ENCODE assay signal across 26 cellular contexts in the genomic region with DNA sequence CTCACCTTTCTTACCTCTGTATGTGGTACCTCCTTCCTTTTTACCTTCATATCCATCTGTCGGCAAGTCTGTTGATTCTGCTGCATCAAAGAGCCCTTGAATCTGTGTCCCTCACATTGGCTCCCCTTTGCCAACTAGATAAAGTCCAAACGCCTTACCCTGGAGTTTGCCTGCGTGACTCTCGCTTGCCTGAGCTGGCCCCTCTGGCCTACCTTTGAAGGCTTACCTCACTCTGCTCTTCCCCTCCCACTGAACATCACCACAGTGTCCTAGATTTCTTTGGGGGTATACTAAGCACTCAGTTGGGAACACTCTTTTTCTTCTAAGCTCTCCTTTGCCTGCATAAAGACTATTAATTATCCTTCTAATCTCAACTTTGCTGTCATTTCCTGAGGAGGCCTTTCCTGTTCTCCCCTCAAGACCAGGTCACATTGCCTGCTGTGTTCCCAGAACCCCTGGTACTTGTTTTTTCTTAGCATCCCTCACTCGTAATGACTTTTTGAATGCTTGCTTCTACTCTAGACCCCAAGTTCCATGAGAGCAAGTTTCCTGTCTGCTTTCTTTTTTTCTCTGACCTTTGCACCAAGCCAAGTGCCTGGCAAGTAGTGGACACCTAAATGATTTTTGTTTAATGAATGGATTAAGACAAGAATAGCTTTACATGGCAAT.
DNase-seq lines count a peak whose midpoint lies in the region; ATAC-seq and TF ChIP-seq lines count a peak whose summit lies in the region.
"Had no signal": no experiment of that assay in that cellular context is flagged by ENCODE, and none has a peak within 500 bp of the region (broad histone marks: within the 10 kb centered on the region; RNA-seq: fewer than 3 reads in every experiment).

No MANE protein-coding gene starts in this region.

- peaks cover 8% of the 10 kb centered on the region for H3K4me1 Mint-ChIP-seq in activated CD8-positive, alpha-beta T cell treated with anti-CD3 and anti-CD28 coated beads, Interleukin-2, amount 10 ng/mL, durations not matched to agents 7 days and 5 days (ENCODE audit: low read depth)
- peaks cover 2% of the 10 kb centered on the region for H3K4me1 Mint-ChIP-seq in activated CD8-positive, alpha-beta T cell treated with anti-CD3 and anti-CD28 coated beads for 36 hours (ENCODE audit: low read depth)
- H3K4me1 Mint-ChIP-seq in activated T-helper 17 cell treated with anti-CD3 and anti-CD28 coated beads, Interleukin-2, amount 50 U/mL, for 72 hours, result no peaks in the 10 kb centered on the region
- peaks cover 18% of the 10 kb centered on the region for H3K4me1 Mint-ChIP-seq in progenitor cell of endocrine pancreas (ENCODE audit: low read depth)
- H3K4me1 Mint-ChIP-seq in CD14-positive monocyte, result peaks cover 10% of the 10 kb centered on the region
- H3K4me1 Mint-ChIP-seq: stimulated activated memory B cell treated with anti-CD40 and anti-IgM and Interleukin-4, amounts not matched to agents 10 μg/mL and 1 μg/mL and 100 μg/mL, for 72 hours had no signal

- TF ChIP-seq CTCF in activated CD8-positive, alpha-beta T cell treated with anti-CD3 and anti-CD28 coated beads for 36 hours (IDR thresholded peaks at IDR 0.05), result no peak
- no peak for TF ChIP-seq CTCF in progenitor cell of endocrine pancreas (IDR thresholded peaks at IDR 0.05; ENCODE audit: unreplicated experiment)
- no peak for TF ChIP-seq CTCF in psoas muscle (IDR thresholded peaks at IDR 0.05)
- TF ChIP-seq CTCF in CD14-positive monocyte (IDR thresholded peaks at IDR 0.05), result no peak

- no peaks in the 10 kb centered on the region for H3K9me3 ChIP-seq in psoas muscle
- H3K9me3 ChIP-seq: SJSA1, transverse colon had no signal

- H3K4me1 ChIP-seq in psoas muscle, result peaks cover 3% of the 10 kb centered on the region
- H3K4me1 ChIP-seq: SJSA1 had no signal

- peak overlapping the region; percentile 28 for H3K27ac Mint-ChIP-seq in activated CD8-positive, alpha-beta T cell treated with anti-CD3 and anti-CD28 coated beads, Interleukin-2, amount 10 ng/mL, durations not matched to agents 7 days and 5 days
- H3K27ac Mint-ChIP-seq in activated CD8-positive, alpha-beta T cell treated with anti-CD3 and anti-CD28 coated beads for 36 hours, result no peak overlapping the region
- peak overlapping the region; percentile 52 for H3K27ac Mint-ChIP-seq in activated T-helper 17 cell treated with anti-CD3 and anti-CD28 coated beads, Interleukin-2, amount 50 U/mL, for 72 hours
- H3K27ac Mint-ChIP-seq in progenitor cell of endocrine pancreas, result peak overlapping the region; percentile 18
- H3K27ac Mint-ChIP-seq in CD14-positive monocyte, result peak overlapping the region in 1 of 7 donors; percentile 49
- H3K27ac Mint-ChIP-seq: activated naive CD4-positive, alpha-beta T cell treated with anti-CD3 and anti-CD28 coated beads, Interleukin-2, amount 10 ng/mL, durations not matched to agents 7 days and 5 days; natural killer cell; stimulated activated memory B cell treated with anti-CD40 and anti-IgM and Interleukin-4, amounts not matched to agents 10 μg/mL and 1 μg/mL and 100 μg/mL, for 72 hours had no signal

- POLR2A ChIA-PET in activated CD8-positive, alpha-beta T cell treated with anti-CD3 and anti-CD28 coated beads, Interleukin-2, amount 10 ng/mL, durations not matched to agents 7 days and 5 days (lab: Charles Lee), result no interaction called here
- POLR2A ChIA-PET in activated CD8-positive, alpha-beta T cell treated with anti-CD3 and anti-CD28 coated beads for 36 hours (lab: Charles Lee), result no interaction called here

- H3K27ac ChIP-seq in psoas muscle, result no peak overlapping the region
- H3K27ac ChIP-seq: brain microvascular endothelial cell, SJSA1, transverse colon had no signal

- CTCF ChIA-PET in activated CD8-positive, alpha-beta T cell treated with anti-CD3 and anti-CD28 coated beads, Interleukin-2, amount 10 ng/mL, durations not matched to agents 7 days and 5 days (lab: Charles Lee), result no interaction called here
- CTCF ChIA-PET in activated CD8-positive, alpha-beta T cell treated with anti-CD3 and anti-CD28 coated beads for 36 hours (lab: Charles Lee), result interaction anchor here (0.7 kb wide), 1 partner anchor 17 kb away, joined by 3 read pairs; no protein-coding TSS in a partner anchor

- peaks cover 2 to 65% of the 10 kb centered on the region in 2 donors for H3K36me3 ChIP-seq in psoas muscle (ENCODE audit: insufficient read depth in 1 of 2, low read depth in 1 of 2)

- no peak overlapping the region for H3K4me3 ChIP-seq in psoas muscle
- H3K4me3 ChIP-seq: SJSA1, transverse colon had no signal

- peaks cover 23% of the 10 kb centered on the region for H3K36me3 Mint-ChIP-seq in activated CD8-positive, alpha-beta T cell treated with anti-CD3 and anti-CD28 coated beads, Interleukin-2, amount 10 ng/mL, durations not matched to agents 7 days and 5 days (ENCODE audit: low read depth)
- H3K36me3 Mint-ChIP-seq in activated CD8-positive, alpha-beta T cell treated with anti-CD3 and anti-CD28 coated beads for 36 hours (ENCODE audit: low read depth), result peaks cover 28% of the 10 kb centered on the region
- peaks cover 77% of the 10 kb centered on the region for H3K36me3 Mint-ChIP-seq in activated T-helper 17 cell treated with anti-CD3 and anti-CD28 coated beads, Interleukin-2, amount 50 U/mL, for 72 hours (ENCODE audit: low read depth)
- H3K36me3 Mint-ChIP-seq in progenitor cell of endocrine pancreas (ENCODE audit: insufficient read depth) (peaks cover 16% of the 10 kb centered on the region), CD14-positive monocyte (peaks cover 57 to 63% of the 10 kb centered on the region in 2 donors)

- 83 to 93% (median 84%) methylated on average over 5 of the region's 5 CpGs for WGBS in psoas muscle, 3 donors

- no peaks in the 10 kb centered on the region for H3K27me3 Mint-ChIP-seq in activated CD8-positive, alpha-beta T cell treated with anti-CD3 and anti-CD28 coated beads, Interleukin-2, amount 10 ng/mL, durations not matched to agents 7 days and 5 days (ENCODE audit: low read depth)
- H3K27me3 Mint-ChIP-seq in activated CD8-positive, alpha-beta T cell treated with anti-CD3 and anti-CD28 coated beads for 36 hours, result no peaks in the 10 kb centered on the region
- no peaks in the 10 kb centered on the region for H3K27me3 Mint-ChIP-seq in activated T-helper 17 cell treated with anti-CD3 and anti-CD28 coated beads, Interleukin-2, amount 50 U/mL, for 72 hours
- H3K27me3 Mint-ChIP-seq in progenitor cell of endocrine pancreas, result no peaks in the 10 kb centered on the region
- peaks cover 0 to 7% (median 0%) of the 10 kb centered on the region in 3 donors for H3K27me3 Mint-ChIP-seq in CD14-positive monocyte (ENCODE audit: low read depth in 3 of 3)
- H3K27me3 Mint-ChIP-seq: activated naive CD4-positive, alpha-beta T cell treated with anti-CD3 and anti-CD28 coated beads, Interleukin-2, amount 10 ng/mL, durations not matched to agents 7 days and 5 days; stimulated activated memory B cell treated with anti-CD40 and anti-IgM and Interleukin-4, amounts not matched to agents 10 μg/mL and 1 μg/mL and 100 μg/mL, for 72 hours had no signal

- no peak overlapping the region for H3K4me3 Mint-ChIP-seq in activated CD8-positive, alpha-beta T cell treated with anti-CD3 and anti-CD28 coated beads, Interleukin-2, amount 10 ng/mL, durations not matched to agents 7 days and 5 days
- H3K4me3 Mint-ChIP-seq in activated CD8-positive, alpha-beta T cell treated with anti-CD3 and anti-CD28 coated beads for 36 hours, result no peak overlapping the region
- H3K4me3 Mint-ChIP-seq in activated T-helper 17 cell treated with anti-CD3 and anti-CD28 coated beads, Interleukin-2, amount 50 U/mL, for 72 hours, result no peak overlapping the region
- H3K4me3 Mint-ChIP-seq in progenitor cell of endocrine pancreas (ENCODE audit: low read depth), result no peak overlapping the region
- H3K4me3 Mint-ChIP-seq in CD14-positive monocyte, result no peak overlapping the region
- H3K4me3 Mint-ChIP-seq: activated naive CD4-positive, alpha-beta T cell treated with anti-CD3 and anti-CD28 coated beads, Interleukin-2, amount 10 ng/mL, durations not matched to agents 7 days and 5 days; immature natural killer cell; natural killer cell; stimulated activated memory B cell treated with anti-CD40 and anti-IgM and Interleukin-4, amounts not matched to agents 10 μg/mL and 1 μg/mL and 100 μg/mL, for 72 hours had no signal

- no peak for ATAC-seq in activated CD8-positive, alpha-beta T cell treated with anti-CD3 and anti-CD28 coated beads, Interleukin-2, amount 10 ng/mL, durations not matched to agents 7 days and 5 days
- no peak for ATAC-seq in activated CD8-positive, alpha-beta T cell treated with anti-CD3 and anti-CD28 coated beads for 36 hours
- ATAC-seq in activated T-helper 17 cell treated with anti-CD3 and anti-CD28 coated beads, Interleukin-2, amount 50 U/mL, for 72 hours (replicated peaks), result no peak
- ATAC-seq in psoas muscle, result no peak
- ATAC-seq: esophagus mucosa; natural killer cell; stimulated activated memory B cell treated with anti-CD40 and anti-IgM and Interleukin-4, amounts not matched to agents 10 μg/mL and 1 μg/mL and 100 μg/mL, for 72 hours had no signal

- intact Hi-C loops in activated CD8-positive, alpha-beta T cell treated with anti-CD3 and anti-CD28 coated beads for 36 hours (cut with micrococcal nuclease), result no loop called here
- intact Hi-C loops in psoas muscle (cut with DNase I), result no loop called here
- intact Hi-C loops in CD14-positive monocyte (cut with micrococcal nuclease), result no loop called here

- DNase-seq in activated CD8-positive, alpha-beta T cell treated with anti-CD3 and anti-CD28 coated beads, Interleukin-2, amount 10 ng/mL, durations not matched to agents 7 days and 5 days, result no peak
- DNase-seq in activated CD8-positive, alpha-beta T cell treated with anti-CD3 and anti-CD28 coated beads for 36 hours, result no peak
- DNase-seq in glomerular endothelial cell (ENCODE audit: extremely low read depth, low read depth, low spot score) (peak; percentile 68), progenitor cell of endocrine pancreas (ENCODE audit: low spot score, unreplicated experiment) (no peak), psoas muscle (no peak), cerebellum (ENCODE audit: low spot score) (no peak), CD14-positive monocyte (ENCODE audit: low spot score) (no peak)
- DNase-seq: activated CD4-positive, alpha-beta T cell treated with anti-CD3 and anti-CD28 coated beads for 1 hour; activated naive CD4-positive, alpha-beta T cell treated with anti-CD3 and anti-CD28 coated beads, Interleukin-2, amount 10 ng/mL, durations not matched to agents 7 days and 5 days; brain microvascular endothelial cell; C1 segment of cervical spinal cord; DMS153; head of caudate nucleus; immature natural killer cell; Kasumi-1; natural killer cell; NCI-H1105 treated with DMSO at 0.1 percent for 48 hours; NCI-H2107; NCI-H526; stimulated activated CD4-positive, alpha-beta T cell treated with anti-CD3 and anti-CD28 coated beads, Interleukin-15, amount 100 ng/mL, for 24 hours; T-helper 2 cell; transverse colon had no signal

- H3K9me3 Mint-ChIP-seq in activated CD8-positive, alpha-beta T cell treated with anti-CD3 and anti-CD28 coated beads, Interleukin-2, amount 10 ng/mL, durations not matched to agents 7 days and 5 days (ENCODE audit: insufficient read depth), result no peaks in the 10 kb centered on the region
- H3K9me3 Mint-ChIP-seq in activated CD8-positive, alpha-beta T cell treated with anti-CD3 and anti-CD28 coated beads for 36 hours, result no peaks in the 10 kb centered on the region
- no peaks in the 10 kb centered on the region for H3K9me3 Mint-ChIP-seq in activated T-helper 17 cell treated with anti-CD3 and anti-CD28 coated beads, Interleukin-2, amount 50 U/mL, for 72 hours
- H3K9me3 Mint-ChIP-seq in progenitor cell of endocrine pancreas (ENCODE audit: low read depth) (no peaks in the 10 kb centered on the region), CD14-positive monocyte (peaks cover 0 to 1% (median 0%) of the 10 kb centered on the region in 7 donors)
- H3K9me3 Mint-ChIP-seq: activated naive CD4-positive, alpha-beta T cell treated with anti-CD3 and anti-CD28 coated beads, Interleukin-2, amount 10 ng/mL, durations not matched to agents 7 days and 5 days; immature natural killer cell; natural killer cell; stimulated activated memory B cell treated with anti-CD40 and anti-IgM and Interleukin-4, amounts not matched to agents 10 μg/mL and 1 μg/mL and 100 μg/mL, for 72 hours had no signal

- H3K27me3 ChIP-seq in psoas muscle (ENCODE audit: insufficient read depth in 3 of 3, low read length in 2 of 3), result no peaks in the 10 kb centered on the region
- H3K27me3 ChIP-seq: brain microvascular endothelial cell, SJSA1, transverse colon had no signal
